In the genomic region with DNA sequence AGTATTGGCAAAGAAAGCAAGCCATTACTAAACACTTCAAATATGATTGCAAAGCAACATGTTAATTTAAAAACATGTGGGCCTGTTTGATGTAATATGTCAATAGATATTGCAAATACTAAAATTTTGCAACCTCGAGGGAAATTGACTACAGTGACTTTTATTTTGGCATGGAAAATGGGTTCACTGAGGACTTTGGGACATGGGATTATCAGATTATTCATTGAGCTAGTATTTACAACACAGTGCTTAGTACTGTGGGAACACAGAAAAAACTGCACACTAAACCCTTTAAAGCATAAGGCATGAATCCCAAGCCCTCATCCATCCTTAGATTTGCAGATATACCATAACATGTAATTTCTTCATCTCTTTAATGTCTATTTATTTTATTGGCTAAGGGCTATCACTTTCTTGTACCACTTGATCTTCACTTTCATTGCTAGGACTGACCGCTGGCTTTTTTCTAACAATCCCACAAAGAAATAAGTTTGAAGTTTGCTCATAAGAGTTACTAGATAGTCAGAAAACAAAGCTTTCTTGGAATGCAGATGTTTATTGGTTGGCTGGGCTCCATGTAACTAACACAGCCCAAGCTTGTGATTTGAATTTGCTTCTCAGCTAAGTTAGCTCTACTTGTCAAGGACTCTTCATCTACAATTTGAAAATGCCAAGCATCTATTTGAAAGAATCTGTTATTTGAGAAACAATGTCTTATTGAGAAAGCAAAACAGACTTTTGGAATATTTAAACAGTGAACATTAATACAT, we compare ENCODE assay signal across 21 cellular contexts. TPM values are rescaled to one million over a fixed set of nuclear protein-coding genes. Genes with fewer than 3 reads are reported as not detected.
DNase-seq lines count a peak whose midpoint lies in the region; ATAC-seq and TF ChIP-seq lines count a peak whose summit lies in the region.
"Had no signal": no experiment of that assay in that cellular context is flagged by ENCODE, and none has a peak within 500 bp of the region (broad histone marks: within the 10 kb centered on the region; RNA-seq: fewer than 3 reads in every experiment).

No MANE protein-coding gene starts in this region.

- no peaks in the 10 kb centered on the region for H3K36me3 Mint-ChIP-seq in stimulated activated effector memory CD8-positive, alpha-beta T cell treated with anti-CD3 and anti-CD28 coated beads, Interleukin-12 subunit alpha, Interleukin-12 subunit beta, amount 100 ng/mL, for 72 hours
- H3K36me3 Mint-ChIP-seq: CD8-positive, alpha-beta T cell had no signal

- H3K79me2 ChIP-seq in SK-N-SH (ENCODE audit: insufficient read depth), result peaks cover 92% of the 10 kb centered on the region

- peaks cover 51% of the 10 kb centered on the region for H3F3A ChIP-seq in SK-N-SH (replicated peaks; ENCODE audit: insufficient read depth)

- WGBS in liver, result 55% methylated on average over 2 of the region's 2 CpGs
- WGBS in SK-N-SH (ENCODE audit: low lambda C conversion rate), result 74% methylated on average over 2 of the region's 2 CpGs

- H3K9me3 Mint-ChIP-seq in stimulated activated effector memory CD8-positive, alpha-beta T cell treated with anti-CD3 and anti-CD28 coated beads, Interleukin-12 subunit alpha, Interleukin-12 subunit beta, amount 100 ng/mL, for 72 hours, result no peaks in the 10 kb centered on the region
- H3K9me3 Mint-ChIP-seq: activated CD4-positive, alpha-beta T cell treated with anti-CD3 and anti-CD28 coated beads, Interleukin-2, amount 10 ng/mL, durations not matched to agents 7 days and 5 days; CD8-positive, alpha-beta T cell; dendritic cell treated with granulocyte-macrophage colony-stimulating factor and Interleukin-4, amounts not matched to agents 40 ng/mL and 50 ng/mL, for 4 days; stimulated activated naive CD8-positive, alpha-beta T cell treated with anti-CD3 and anti-CD28 coated beads, Interleukin-15, Interleukin-2, amounts not matched to agents 100 ng/mL and 50 ng/mL, for 24 hours had no signal

- no peak overlapping the region for H3K4me2 ChIP-seq in SK-N-SH

- H3K4me3 ChIP-seq in liver (ENCODE audit: low read depth in 1 of 3, low read length in 3 of 3), result no peak overlapping the region
- H3K4me3 ChIP-seq in SK-N-SH (ENCODE audit: low read depth in 2 of 2, low read length in 1 of 2), result no peak overlapping the region
- H3K4me3 ChIP-seq: K562, mucosa of descending colon, upper lobe of right lung had no signal

- H3K9ac ChIP-seq in liver (ENCODE audit: low read depth in 1 of 2, low read length in 2 of 2) (no peak overlapping the region), SK-N-SH (no peak overlapping the region; the same call in 1 of the 2 replicates)

- H3K36me3 ChIP-seq in liver (ENCODE audit: control insufficient read depth in 4 of 4, insufficient read depth in 3 of 4, low read depth in 1 of 4, low read length in 3 of 4) (no peaks in the 10 kb centered on the region), SK-N-SH (replicated peaks in 1 of 2; ENCODE audit: control insufficient read depth in 1 of 2, insufficient read depth in 2 of 2, low read length in 1 of 2) (peaks cover 0 to 14% of the 10 kb centered on the region in 2 experiments)
- H3K36me3 ChIP-seq: upper lobe of right lung had no signal

- TF ChIP-seq EP300 in SK-N-SH (IDR thresholded peaks at IDR 0.05; ENCODE audit: borderline replicate concordance in 1 of 2, low read depth in 1 of 2, low read length in 1 of 2), result no peak

- DNase-seq in EH (ENCODE audit: low read depth), result peak; percentile 68
- DNase-seq in NCI-H82 (lab: John Stamatoyannopoulos, UW), result peak; percentile 59
- no peak for DNase-seq in epithelial cell of prostate (ENCODE audit: low read depth, low spot score)
- no peak for DNase-seq in SK-N-SH
- DNase-seq in islet precursor cell, result no peak
- no peak for DNase-seq in stimulated activated effector memory CD8-positive, alpha-beta T cell treated with anti-CD3 and anti-CD28 coated beads, Interleukin-12 subunit alpha, Interleukin-12 subunit beta, amount 100 ng/mL, for 72 hours (ENCODE audit: low spot score in 2 of 2)
- no peak for DNase-seq in midbrain (lab: John Stamatoyannopoulos, UW)
- DNase-seq: activated CD4-positive, alpha-beta T cell treated with anti-CD3 and anti-CD28 coated beads, Interleukin-2, amount 10 ng/mL, durations not matched to agents 7 days and 5 days; activated CD8-positive, alpha-beta memory T cell treated with anti-CD3 and anti-CD28 coated beads, Interleukin-2, amount 50 U/mL, for 48 hours; CD8-positive, alpha-beta T cell; DMS79; mucosa of descending colon; NCI-H2029 treated with DMSO at 0.1 percent for 48 hours; NCI-H446; upper lobe of right lung had no signal

- POLR2A ChIA-PET in SK-N-SH (lab: Yijun Ruan, JAX), result no interaction called here

- H3K27ac ChIP-seq in epithelial cell of prostate, result peak overlapping the region; percentile 79
- peak overlapping the region; percentile 2 to 36 for H3K27ac ChIP-seq in liver (ENCODE audit: low read depth in 1 of 2, low read length in 2 of 2)
- H3K27ac ChIP-seq in SK-N-SH (ENCODE audit: low read depth in 2 of 2, low read length in 1 of 2), result peak overlapping the region in 1 of 2 experiments; percentile 100; a peak in 2 of 4 replicates
- H3K27ac ChIP-seq: HL-60, RWPE1, upper lobe of right lung had no signal

- TF ChIP-seq RAD21 in liver (IDR thresholded peaks at IDR 0.05) (peak; percentile 37 to 44), SK-N-SH (IDR thresholded peaks at IDR 0.05; ENCODE audit: low read length) (no peak)

- H3K27ac Mint-ChIP-seq in stimulated activated effector memory CD8-positive, alpha-beta T cell treated with anti-CD3 and anti-CD28 coated beads, Interleukin-12 subunit alpha, Interleukin-12 subunit beta, amount 100 ng/mL, for 72 hours, result no peak overlapping the region
- H3K27ac Mint-ChIP-seq: activated CD4-positive, alpha-beta T cell treated with anti-CD3 and anti-CD28 coated beads, Interleukin-2, amount 10 ng/mL, durations not matched to agents 7 days and 5 days; CD8-positive, alpha-beta T cell; dendritic cell treated with granulocyte-macrophage colony-stimulating factor and Interleukin-4, amounts not matched to agents 40 ng/mL and 50 ng/mL, for 4 days; stimulated activated naive CD8-positive, alpha-beta T cell treated with anti-CD3 and anti-CD28 coated beads, Interleukin-15, Interleukin-2, amounts not matched to agents 100 ng/mL and 50 ng/mL, for 24 hours had no signal

- no peak overlapping the region for H3K4me3 Mint-ChIP-seq in stimulated activated effector memory CD8-positive, alpha-beta T cell treated with anti-CD3 and anti-CD28 coated beads, Interleukin-12 subunit alpha, Interleukin-12 subunit beta, amount 100 ng/mL, for 72 hours
- H3K4me3 Mint-ChIP-seq: activated CD4-positive, alpha-beta T cell treated with anti-CD3 and anti-CD28 coated beads, Interleukin-2, amount 10 ng/mL, durations not matched to agents 7 days and 5 days; CD8-positive, alpha-beta T cell; dendritic cell treated with granulocyte-macrophage colony-stimulating factor and Interleukin-4, amounts not matched to agents 40 ng/mL and 50 ng/mL, for 4 days; stimulated activated naive CD8-positive, alpha-beta T cell treated with anti-CD3 and anti-CD28 coated beads, Interleukin-15, Interleukin-2, amounts not matched to agents 100 ng/mL and 50 ng/mL, for 24 hours had no signal

- CTCF ChIA-PET in SK-N-SH (lab: Yijun Ruan, JAX), result no interaction called here

- no peaks in the 10 kb centered on the region for H4K20me1 ChIP-seq in SK-N-SH (ENCODE audit: insufficient read depth)

- H3K4me1 ChIP-seq in liver (ENCODE audit: control insufficient read depth in 4 of 4, insufficient read depth in 4 of 4, low read length in 3 of 4), result peaks cover 6 to 35% (median 20%) of the 10 kb centered on the region in 4 donors
- H3K4me1 ChIP-seq in SK-N-SH (ENCODE audit: control insufficient read depth in 1 of 2, insufficient read depth in 2 of 2, low read depth in 1 of 2, low read length in 1 of 2), result peaks cover 0 to 49% of the 10 kb centered on the region in 2 experiments

- H3K9me3 ChIP-seq in liver (ENCODE audit: control insufficient read depth in 4 of 4, low read length in 3 of 4), result no peaks in the 10 kb centered on the region
- no peaks in the 10 kb centered on the region for H3K9me3 ChIP-seq in SK-N-SH
- H3K9me3 ChIP-seq: mucosa of descending colon, upper lobe of right lung had no signal

- ATAC-seq in stimulated activated effector memory CD8-positive, alpha-beta T cell treated with anti-CD3 and anti-CD28 coated beads, Interleukin-12 subunit alpha, Interleukin-12 subunit beta, amount 100 ng/mL, for 72 hours, result no peak
- ATAC-seq: CD8-positive, alpha-beta T cell; K562; mucosa of descending colon; upper lobe of right lung had no signal

- no peaks in the 10 kb centered on the region for H3K4me1 Mint-ChIP-seq in stimulated activated effector memory CD8-positive, alpha-beta T cell treated with anti-CD3 and anti-CD28 coated beads, Interleukin-12 subunit alpha, Interleukin-12 subunit beta, amount 100 ng/mL, for 72 hours

- H3K27me3 ChIP-seq in liver (ENCODE audit: control insufficient read depth in 4 of 4, insufficient read depth in 4 of 4, low read length in 3 of 4), result no peaks in the 10 kb centered on the region
- no peaks in the 10 kb centered on the region for H3K27me3 ChIP-seq in SK-N-SH (ENCODE audit: insufficient read depth)
- H3K27me3 ChIP-seq: upper lobe of right lung had no signal

- no peaks in the 10 kb centered on the region for H3K9me2 ChIP-seq in SK-N-SH

- H2AFZ ChIP-seq in SK-N-SH (ENCODE audit: low read depth), result no peak overlapping the region

- no peak for TF ChIP-seq CTCF in liver (IDR thresholded peaks at IDR 0.05; ENCODE audit: low read depth, low read length, missing input control)
- no peak for TF ChIP-seq CTCF in SK-N-SH (IDR thresholded peaks at IDR 0.05)

TF ChIP-seq in SK-N-SH, 30 proteins besides CTCF, POLR2A, EP300 and RAD21 (continues in another document):
- TF ChIP-seq EZH2phosphoT487 (IDR thresholded peaks at IDR 0.05; ENCODE audit: borderline replicate concordance, low read depth) (no peak), ELF1 (IDR thresholded peaks at IDR 0.05) (no peak), FOSL2 (IDR thresholded peaks at IDR 0.05; ENCODE audit: borderline replicate concordance, low read depth) (no peak), GATA2 (CRISPR knock-in tag; IDR thresholded peaks at IDR 0.05) (no peak), NRF1 (IDR thresholded peaks at IDR 0.05; ENCODE audit: low read depth, low read length) (no peak), FOXJ3 (CRISPR knock-in tag; IDR thresholded peaks at IDR 0.05) (no peak)
- TF ChIP-seq, protein P1, sequence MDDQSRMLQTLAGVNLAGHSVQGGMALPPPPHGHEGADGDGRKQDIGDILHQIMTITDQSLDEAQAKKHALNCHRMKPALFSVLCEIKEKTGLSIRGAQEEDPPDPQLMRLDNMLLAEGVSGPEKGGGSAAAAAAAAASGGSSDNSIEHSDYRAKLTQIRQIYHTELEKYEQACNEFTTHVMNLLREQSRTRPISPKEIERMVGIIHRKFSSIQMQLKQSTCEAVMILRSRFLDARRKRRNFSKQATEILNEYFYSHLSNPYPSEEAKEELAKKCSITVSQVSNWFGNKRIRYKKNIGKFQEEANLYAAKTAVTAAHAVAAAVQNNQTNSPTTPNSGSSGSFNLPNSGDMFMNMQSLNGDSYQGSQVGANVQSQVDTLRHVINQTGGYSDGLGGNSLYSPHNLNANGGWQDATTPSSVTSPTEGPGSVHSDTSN (IDR thresholded peaks at IDR 0.05), result no peak

RNA-seq across cellular contexts. Expression of a gene that starts 48.7 kb away (rescaled TPM):
- total RNA-seq in liver, result 10 to 100 TPM; 10.5 to 65.8 TPM
- 10 to 100 TPM; 12.3 to 22.5 TPM for polyA plus RNA-seq in liver
- 55.0 and 74.3 TPM in 2 replicates for polyA plus RNA-seq in SK-N-SH (2012; rRNA removed)
- 60.6 and 69.2 TPM in 2 replicates for polyA plus RNA-seq in SK-N-SH (2012; cell fraction: cytosol; rRNA removed)
- 89.8 and 149 TPM in 2 replicates for polyA plus RNA-seq in SK-N-SH (2012; cell fraction: nucleus; rRNA removed)

Comparison
In these comparisons a context has a peak if more than half of its experiments do, and no peak if none do; other contexts are left out.
1. DNase-seq: peak in EH (single experiment) and NCI-H82 (single experiment); none in epithelial cell of prostate (single experiment), SK-N-SH (single experiment), islet precursor cell (single experiment), stimulated activated effector memory CD8-positive, alpha-beta T cell treated with anti-CD3 and anti-CD28 coated beads, Interleukin-12 subunit alpha, Interleukin-12 subunit beta, amount 100 ng/mL, for 72 hours (0 of 2) and midbrain (single experiment).